ENCODE assay signal across 1 cellular context in the genomic region with DNA sequence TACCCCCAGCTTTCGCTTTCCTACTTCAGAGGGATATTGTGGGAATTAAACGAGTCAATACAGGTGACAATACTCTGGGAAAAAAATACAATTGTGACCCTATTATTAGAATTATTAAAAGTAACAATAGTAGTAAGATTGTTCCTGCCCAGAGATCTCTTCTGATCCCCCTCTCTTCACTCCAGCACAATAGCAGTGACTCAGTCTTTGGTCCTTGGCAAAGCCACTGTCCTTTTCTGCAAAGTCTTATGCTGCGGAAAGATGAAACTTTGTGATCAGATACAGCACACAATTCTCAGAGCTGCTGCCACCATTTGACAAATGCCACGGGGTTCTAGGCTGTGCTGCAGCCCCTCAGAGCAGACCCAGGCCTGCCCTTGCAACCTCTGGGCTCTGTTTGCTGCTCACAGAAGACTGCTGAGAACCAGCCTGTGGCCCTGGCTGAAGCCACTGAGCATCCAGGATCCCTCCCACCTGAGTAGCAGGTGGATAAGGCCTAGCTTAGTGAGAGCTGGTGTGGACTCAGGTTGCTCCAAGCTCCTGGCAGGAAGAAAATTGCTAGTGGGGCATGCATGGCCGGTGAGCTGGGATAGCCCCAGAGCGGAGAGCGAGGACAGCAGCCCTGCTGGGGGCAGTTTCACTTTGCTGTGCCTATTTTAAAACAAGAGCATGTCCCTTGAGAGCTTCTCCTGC.
TF ChIP-seq lines count a peak whose summit lies in the region.

No MANE protein-coding gene starts in this region.

TF ChIP-seq in H1, 55 proteins besides CTCF, POLR2A, EP300 and RAD21:
- TF ChIP-seq SAP30 (IDR thresholded peaks at IDR 0.05; ENCODE audit: insufficient read depth, insufficient replicate concordance, low read length) (no peak), TAF7 (optimal IDR thresholded peaks at IDR 0.05; ENCODE audit: borderline replicate concordance, low read depth, low read length) (no peak), CBX8 (IDR thresholded peaks at IDR 0.05; ENCODE audit: borderline replicate concordance, low read depth, low read length) (no peak), ZNF274 (IDR thresholded peaks at IDR 0.05; ENCODE audit: borderline replicate concordance, extremely low read depth, low read length) (no peak), RBBP5 (IDR thresholded peaks at IDR 0.05; ENCODE audit: borderline replicate concordance, low read depth, low read length) (no peak), KDM4A (IDR thresholded peaks at IDR 0.05; ENCODE audit: low read depth, low read length, severe bottlenecking) (no peak), HDAC6 (IDR thresholded peaks at IDR 0.05; ENCODE audit: low read depth, low read length) (no peak), GABPA (IDR thresholded peaks at IDR 0.05; ENCODE audit: borderline replicate concordance, insufficient read depth, low read length) (no peak), TBP (IDR thresholded peaks at IDR 0.05; ENCODE audit: low read depth, low read length) (no peak), TAF1 (IDR thresholded peaks at IDR 0.05; ENCODE audit: low read depth, low read length) (no peak), SP2 (IDR thresholded peaks at IDR 0.05; ENCODE audit: low read length) (no peak), MAFK (IDR thresholded peaks at IDR 0.05; ENCODE audit: low read depth, low read length) (no peak)
TF ChIP-seq in H1: peak in this region for 0.
